9 cellular contexts compared by ENCODE assay signal in genomic region chr22:20983081-20983745, GRCh38. TPM values are rescaled to one million over a fixed set of nuclear protein-coding genes. Genes with fewer than 3 reads are reported as not detected.
DNase-seq lines count a peak whose midpoint lies in the region; TF ChIP-seq lines count a peak whose summit lies in the region.
"Had no signal": no experiment of that assay in that cellular context is flagged by ENCODE, and none has a peak within 500 bp of the region (broad histone marks: within the 10 kb centered on the region; RNA-seq: fewer than 3 reads in every experiment).

No MANE protein-coding gene starts in this region.

- peaks cover 22% of the 10 kb centered on the region for H3K79me2 ChIP-seq in neural progenitor cell (ENCODE audit: low read depth)

- H3K4me1 ChIP-seq in NT2/D1 (ENCODE audit: insufficient read depth, insufficient read length) (peaks cover 5% of the 10 kb centered on the region), neural progenitor cell (peaks cover 24% of the 10 kb centered on the region)
- H3K4me1 ChIP-seq in effector memory CD4-positive, alpha-beta T cell (ENCODE audit: control insufficient read depth, insufficient read depth, low read length, poor library complexity, severe bottlenecking), result peaks cover 19% of the 10 kb centered on the region

- TF ChIP-seq CTCF in CD14-positive monocyte (IDR thresholded peaks at IDR 0.05), result no peak
- TF ChIP-seq CTCF in neural progenitor cell (IDR thresholded peaks at IDR 0.05), result no peak
- TF ChIP-seq CTCF in lower leg skin (IDR thresholded peaks at IDR 0.05), result no peak

- H3K27me3 Mint-ChIP-seq in CD14-positive monocyte (ENCODE audit: low read depth in 3 of 3), result peaks cover 4 to 11% (median 10%) of the 10 kb centered on the region in 3 donors
- H3K27me3 Mint-ChIP-seq in neural progenitor cell (ENCODE audit: insufficient read depth, low read depth), result peaks cover 5% of the 10 kb centered on the region

- H3K4me3 ChIP-seq in NT2/D1 (ENCODE audit: insufficient read length, low read depth) (peak overlapping the region; percentile 86), neural progenitor cell (peak overlapping the region; percentile 66), lower leg skin (ENCODE audit: low read depth, poor library complexity, severe bottlenecking) (no peak overlapping the region)
- H3K4me3 ChIP-seq in effector memory CD4-positive, alpha-beta T cell (ENCODE audit: insufficient read depth, low read depth, low read length, poor library complexity, severe bottlenecking), result no peak overlapping the region

- peaks cover 43% of the 10 kb centered on the region for H3K4me1 Mint-ChIP-seq in CD14-positive monocyte
- peaks cover 26% of the 10 kb centered on the region for H3K4me1 Mint-ChIP-seq in neural progenitor cell

- H3K36me3 Mint-ChIP-seq in CD14-positive monocyte, result peaks cover 44 to 45% of the 10 kb centered on the region in 2 donors
- peaks cover 12% of the 10 kb centered on the region for H3K36me3 Mint-ChIP-seq in neural progenitor cell

- DNase-seq in CD14-positive monocyte (ENCODE audit: low spot score) (no peak), NT2/D1 (ENCODE audit: low read depth, low spot score) (no peak), neural progenitor cell (ENCODE audit: low spot score) (no peak), NCI-H1436 treated with DMSO at 0.1 percent for 48 hours (lab: John Stamatoyannopoulos, UW) (no peak), amniotic stem cell (lab: John Stamatoyannopoulos, UW) (no peak), lower leg skin (ENCODE audit: low spot score in 2 of 2) (no peak)
- no peak for DNase-seq in effector memory CD4-positive, alpha-beta T cell
- DNase-seq in stimulated activated CD4-positive, alpha-beta T cell treated with anti-CD3 and anti-CD28 coated beads, Interleukin-12 subunit alpha, Interleukin-12 subunit beta, amount 100 ng/mL, for 4 hours, result no peak

- H3K9ac ChIP-seq in NT2/D1 (ENCODE audit: insufficient read length, low read depth) (peak overlapping the region; percentile 98), neural progenitor cell (no peak overlapping the region)

- TF ChIP-seq POLR2A in lower leg skin (IDR thresholded peaks at IDR 0.05), result no peak

- intact Hi-C loops in CD14-positive monocyte (cut with micrococcal nuclease) (loop anchor here in 1 of 2 donors (10.0 kb wide), 1 partner anchor 62 kb away; the partner anchor contains the start of gene LRRC74B), lower leg skin (cut with DNase I; ENCODE audit: low total_unique reads) (no loop called here)

- WGBS in lower leg skin, 2 donors, result 60 to 73% methylated on average over 5 of the region's 5 CpGs

- H3K4me3 Mint-ChIP-seq in CD14-positive monocyte (peak overlapping the region; percentile 88 to 98), neural progenitor cell (peak overlapping the region; percentile 99)

- H3K4me2 ChIP-seq in neural progenitor cell, result peak overlapping the region; percentile 92

- H4K20me1 ChIP-seq in neural progenitor cell (ENCODE audit: low read depth), result no peaks in the 10 kb centered on the region

- H3K9me3 ChIP-seq in NT2/D1 (ENCODE audit: insufficient read depth, low read length) (no peaks in the 10 kb centered on the region), neural progenitor cell (ENCODE audit: low read depth) (no peaks in the 10 kb centered on the region)
- no peaks in the 10 kb centered on the region for H3K9me3 ChIP-seq in effector memory CD4-positive, alpha-beta T cell (ENCODE audit: control insufficient read depth, low read length)

- peaks cover 28% of the 10 kb centered on the region for H3F3A ChIP-seq in neural progenitor cell (ENCODE audit: low read depth)

- H3K27me3 ChIP-seq in NT2/D1 (ENCODE audit: insufficient read depth, insufficient read length), result peaks cover 4% of the 10 kb centered on the region
- no peaks in the 10 kb centered on the region for H3K27me3 ChIP-seq in effector memory CD4-positive, alpha-beta T cell (replicated peaks; ENCODE audit: control insufficient read depth, insufficient read depth, low read length, poor library complexity, severe bottlenecking)
- no peaks in the 10 kb centered on the region for H3K27me3 ChIP-seq in neural progenitor cell

- H3K36me3 ChIP-seq in NT2/D1 (ENCODE audit: insufficient read depth, insufficient read length, low read length) (peaks cover 35% of the 10 kb centered on the region), neural progenitor cell (no peaks in the 10 kb centered on the region)
- H3K36me3 ChIP-seq in effector memory CD4-positive, alpha-beta T cell (ENCODE audit: control insufficient read depth, insufficient read depth, low read length), result peaks cover 16% of the 10 kb centered on the region

- peak overlapping the region; percentile 64 for H3K27ac ChIP-seq in effector memory CD4-positive, alpha-beta T cell (ENCODE audit: insufficient read depth, low read length, poor library complexity, severe bottlenecking)
- no peak overlapping the region for H3K27ac ChIP-seq in neural progenitor cell

- no peak overlapping the region for H2AFZ ChIP-seq in neural progenitor cell (replicated peaks)

- H3K9me3 Mint-ChIP-seq in CD14-positive monocyte (peaks cover 9 to 12% (median 10%) of the 10 kb centered on the region in 7 donors), neural progenitor cell (no peaks in the 10 kb centered on the region)

- peak overlapping the region in 2 of 7 donors; percentile 64 to 84 for H3K27ac Mint-ChIP-seq in CD14-positive monocyte
- H3K27ac Mint-ChIP-seq in neural progenitor cell, result peak overlapping the region; percentile 97

RNA-seq across cellular contexts. Expression of gene LZTR1, which starts 1.1 kb away (rescaled TPM):
- 10 to 100 TPM in 1 of 2 donors, 1 to 10 TPM in 1; 7.1 to 11.5 TPM for polyA plus RNA-seq in CD14-positive monocyte
- total RNA-seq in neural progenitor cell (ENCODE audit: low replicate concordance), result 21.9 and 39.4 TPM in 2 replicates
- total RNA-seq in lower leg skin, result 10 to 100 TPM; 25.4 to 34.9 (median 28.4) TPM

RNA-seq across cellular contexts. Expression of gene AIFM3, which starts 16.2 kb away (rescaled TPM):
- polyA plus RNA-seq in CD14-positive monocyte, result 1 to 10 TPM; 2.1 to 2.3 TPM
- total RNA-seq in neural progenitor cell (ENCODE audit: low replicate concordance) (4.3 and 12.0 TPM in 2 replicates), lower leg skin (1 to 10 TPM in 2 of 4 donors, under 1 TPM in 1, not detected in 1; 0.15 to 3.7 (median 2.0) TPM)
- total RNA-seq: HT1080 had no signal

RNA-seq across cellular contexts. Expression of gene THAP7, which starts 18.7 kb away (rescaled TPM):
- 10 to 100 TPM; 18.4 to 22.9 TPM for polyA plus RNA-seq in CD14-positive monocyte
- total RNA-seq in neural progenitor cell (ENCODE audit: low replicate concordance), result 14.7 and 29.2 TPM in 2 replicates
- total RNA-seq in lower leg skin, result 10 to 100 TPM; 23.3 to 48.2 (median 45.1) TPM

RNA-seq across cellular contexts. Expression of gene P2RX6, which starts 31.8 kb away (rescaled TPM):
- polyA plus RNA-seq in CD14-positive monocyte, result not detected
- total RNA-seq in neural progenitor cell (ENCODE audit: low replicate concordance), result 0.36 and 0.53 TPM in 2 replicates
- total RNA-seq in lower leg skin, result 1 to 10 TPM in 2 of 4 donors, under 1 TPM in 2; 0.12 to 2.6 (median 0.87) TPM

RNA-seq across cellular contexts. Expression of gene SLC7A4, which starts 49.1 kb away (rescaled TPM):
- not detected for polyA plus RNA-seq in CD14-positive monocyte
- 0.34 TPM in 1 of 2 replicates, not detected in the other for total RNA-seq in neural progenitor cell (ENCODE audit: low replicate concordance)
- total RNA-seq in lower leg skin, result 1 to 10 TPM; 1.5 to 4.5 (median 2.8) TPM
- total RNA-seq: HT1080 had no signal

Comparison
In these comparisons a context has a peak if more than half of its experiments do, and no peak if none do; other contexts are left out.
1. H3K4me3 ChIP-seq: peak in NT2/D1 (single experiment) and neural progenitor cell (single experiment); none in effector memory CD4-positive, alpha-beta T cell (single experiment) and lower leg skin (single experiment).